In the genomic region with DNA sequence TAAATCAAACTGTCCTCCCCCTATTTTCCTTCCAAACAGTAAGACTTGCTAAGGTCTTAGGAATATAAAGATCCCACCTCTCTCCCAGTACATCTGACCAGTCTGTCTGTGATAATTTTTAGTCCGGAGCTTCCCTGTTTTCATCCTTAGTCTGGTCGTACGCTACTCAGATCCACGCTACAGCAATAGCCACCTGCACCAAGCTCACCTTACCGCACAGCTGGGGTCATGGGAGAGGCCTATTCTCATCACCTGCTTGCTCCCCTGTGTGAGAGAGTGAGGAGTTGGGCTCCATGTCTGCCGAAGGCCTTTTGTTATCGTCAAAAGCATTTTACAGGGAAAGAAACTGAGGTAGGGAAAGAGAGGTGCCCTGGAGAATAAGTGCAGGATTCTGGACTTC, we compare ENCODE assay signal across 19 cellular contexts. TPM values are rescaled to one million over a fixed set of nuclear protein-coding genes. Genes with fewer than 3 reads are reported as not detected.
DNase-seq lines count a peak whose midpoint lies in the region; ATAC-seq and TF ChIP-seq lines count a peak whose summit lies in the region.
"Had no signal": no experiment of that assay in that cellular context is flagged by ENCODE, and none has a peak within 500 bp of the region (broad histone marks: within the 10 kb centered on the region; RNA-seq: fewer than 3 reads in every experiment).

No MANE protein-coding gene starts in this region.

- 67 to 77% (median 74%) methylated on average over 7 of the region's 7 CpGs for WGBS in heart left ventricle, 4 donors

- peak overlapping the region in 10 of 12 donors; percentile 24 to 93 (median 88) for H3K27ac ChIP-seq in heart left ventricle
- no peak overlapping the region for H3K27ac ChIP-seq in coronary artery
- no peak overlapping the region for H3K27ac ChIP-seq in gastrocnemius medialis
- H3K27ac ChIP-seq: BLaER1 treated with 17β-estradiol and CSF1 and Interleukin-3, amounts not matched to agents 10 nM and 100 nM; RWPE1 had no signal

- TF ChIP-seq CTCF in heart left ventricle (IDR thresholded peaks at IDR 0.05) = no peak
- no peak for TF ChIP-seq CTCF in coronary artery (IDR thresholded peaks at IDR 0.05)
- no peak for TF ChIP-seq CTCF in gastrocnemius medialis (IDR thresholded peaks at IDR 0.05 in 4 of 5, conservative IDR thresholded peaks at IDR 0.05 in 1 of 5)

- peaks cover 9 to 90% (median 55%) of the 10 kb centered on the region in 12 donors for H3K4me1 ChIP-seq in heart left ventricle
- peaks cover 8 to 24% of the 10 kb centered on the region in 2 donors for H3K4me1 ChIP-seq in gastrocnemius medialis

- ATAC-seq in heart left ventricle (no peak), left cardiac atrium (no peak), gastrocnemius medialis (no peak), HG02642 (IDR thresholded peaks at IDR 0.05; ENCODE audit: poor library complexity, unreplicated experiment) (no peak)
- ATAC-seq: CD8-positive, alpha-beta T cell had no signal

- H3K27me3 ChIP-seq in heart left ventricle = no peaks in the 10 kb centered on the region
- no peaks in the 10 kb centered on the region for H3K27me3 ChIP-seq in gastrocnemius medialis
- H3K27me3 ChIP-seq: BLaER1 treated with 17β-estradiol and CSF1 and Interleukin-3, amounts not matched to agents 10 nM and 100 nM; MG63 had no signal

- intact Hi-C loops in heart left ventricle (cut with DNase I) (loop anchor here in 1 of 10 donors (2.0 kb wide), 1 partner anchor 17 kb away; the partner anchor contains the start of gene FXYD6), left cardiac atrium (cut with DNase I) (no loop called here), gastrocnemius medialis (cut with DNase I; ENCODE audit: low total_unique reads) (no loop called here)

- TF ChIP-seq POLR2A in heart left ventricle (IDR thresholded peaks at IDR 0.05) (no peak), gastrocnemius medialis (IDR thresholded peaks at IDR 0.05) (no peak)

- in situ Hi-C loops in gastrocnemius medialis (cut with MboI; ENCODE audit: low sequenced_read_pairs in 4 of 4) = no loop called here

- H3K36me3 ChIP-seq in heart left ventricle (no peaks in the 10 kb centered on the region), gastrocnemius medialis (no peaks in the 10 kb centered on the region)
- H3K36me3 ChIP-seq: BLaER1 treated with 17β-estradiol and CSF1 and Interleukin-3, amounts not matched to agents 10 nM and 100 nM; MG63 had no signal

- no peak overlapping the region for H3K4me3 ChIP-seq in heart left ventricle
- H3K4me3 ChIP-seq in coronary artery = no peak overlapping the region
- H3K4me3 ChIP-seq in gastrocnemius medialis = no peak overlapping the region
- H3K4me3 ChIP-seq: BLaER1 treated with 17β-estradiol and CSF1 and Interleukin-3, amounts not matched to agents 10 nM and 100 nM; MG63 had no signal

- no peaks in the 10 kb centered on the region for H3K9me3 ChIP-seq in heart left ventricle
- H3K9me3 ChIP-seq in gastrocnemius medialis = no peaks in the 10 kb centered on the region
- H3K9me3 ChIP-seq: BLaER1 treated with 17β-estradiol and CSF1 and Interleukin-3, amounts not matched to agents 10 nM and 100 nM; MG63 had no signal

- DNase-seq in heart left ventricle = no peak
- DNase-seq in left cardiac atrium = no peak
- peak; percentile 37 for DNase-seq in NCI-H2107 (lab: John Stamatoyannopoulos, UW)
- DNase-seq in coronary artery (ENCODE audit: low spot score) = peak; percentile 53
- DNase-seq in stimulated activated CD8-positive, alpha-beta memory T cell treated with anti-CD3 and anti-CD28 coated beads, Interleukin-4, amount 100 ng/mL, for 48 hours = peak; percentile 16
- no peak for DNase-seq in gastrocnemius medialis
- DNase-seq in glomerular visceral epithelial cell (ENCODE audit: extremely low spot score) = no peak
- DNase-seq: Calu3, Kasumi-1, MG63, NCI-H1048, NCI-H187, NCI-H2171, NCI-H446 treated with DMSO at 0.1 percent for 48 hours, OCI-M1 had no signal

RNA-seq across cellular contexts. Expression of gene FXYD6, which starts 16.7 kb away (rescaled TPM):
- total RNA-seq in heart left ventricle (10 to 100 TPM; 24.6 to 51.2 (median 35.0) TPM), left cardiac atrium (10 to 100 TPM; 31.2 to 37.6 TPM), gastrocnemius medialis (10 to 100 TPM in 1 of 4 donors, 1 to 10 TPM in 3; 2.9 to 17.7 (median 5.4) TPM)
- polyA plus RNA-seq in heart left ventricle = 10 to 100 TPM; 51.2 to 54.0 TPM
- total RNA-seq: CD8-positive, alpha-beta T cell had no signal

RNA-seq across cellular contexts. Expression of gene FXYD2, which starts 35.2 kb away (rescaled TPM):
- total RNA-seq in heart left ventricle = 1 to 10 TPM in 5 of 9 donors, under 1 TPM in 3, not detected in 1; 0.48 to 2.7 (median 1.8) TPM
- 1 to 10 TPM in 1 of 2 donors, under 1 TPM in 1; 0.53 to 1.8 TPM for polyA plus RNA-seq in heart left ventricle
- 1 to 10 TPM; 1.6 to 1.9 TPM for total RNA-seq in left cardiac atrium
- total RNA-seq in gastrocnemius medialis = under 1 TPM in 1 of 4 donors, not detected in 3; 0.87 TPM

Comparison
In these comparisons a context has a peak if more than half of its experiments do, and no peak if none do; other contexts are left out.
1. DNase-seq: peak in NCI-H2107 (single experiment), coronary artery (single experiment) and stimulated activated CD8-positive, alpha-beta memory T cell treated with anti-CD3 and anti-CD28 coated beads, Interleukin-4, amount 100 ng/mL, for 48 hours (single experiment); none in heart left ventricle (0 of 5), left cardiac atrium (single experiment), gastrocnemius medialis (0 of 2) and glomerular visceral epithelial cell (single experiment).
2. H3K27ac ChIP-seq: peak in heart left ventricle (10 of 12); none in coronary artery (0 of 2) and gastrocnemius medialis (0 of 4).